ENCODE assay signal across 8 cellular contexts in genomic region chr20:37042986-37043972, GRCh38. TPM values are rescaled to one million over a fixed set of nuclear protein-coding genes. Genes with fewer than 3 reads are reported as not detected.
DNase-seq lines count a peak whose midpoint lies in the region; ATAC-seq and TF ChIP-seq lines count a peak whose summit lies in the region.

No MANE protein-coding gene starts in this region.

- TF ChIP-seq CTCF in CD8-positive, alpha-beta T cell (IDR thresholded peaks at IDR 0.05): no peak
- TF ChIP-seq CTCF in left ventricle myocardium inferior (IDR thresholded peaks at IDR 0.05; ENCODE audit: borderline replicate concordance): no peak

- CTCF ChIA-PET in CD8-positive, alpha-beta T cell (lab: Charles Lee): interaction anchor here (0.7 to 1.8 kb wide), 6 partner anchors 21 to 128 kb away, joined by 3 to 5 read pairs (median 4); no protein-coding TSS in a partner anchor

- H3K4me3 ChIP-seq in CD8-positive, alpha-beta T cell (ENCODE audit: low read depth, low read length): peak overlapping the region; percentile 24
- H3K4me3 ChIP-seq in left ventricle myocardium inferior: no peak overlapping the region

- H3K27ac Mint-ChIP-seq in CD8-positive, alpha-beta T cell: peak overlapping the region; percentile 89

- H3K9me3 ChIP-seq in CD8-positive, alpha-beta T cell (ENCODE audit: low read length): no peaks in the 10 kb centered on the region
- H3K9me3 ChIP-seq in left ventricle myocardium inferior (replicated peaks): no peaks in the 10 kb centered on the region

- H3K27me3 ChIP-seq in CD8-positive, alpha-beta T cell (ENCODE audit: insufficient read depth, low read length): no peaks in the 10 kb centered on the region
- H3K27me3 ChIP-seq in left ventricle myocardium inferior (ENCODE audit: low read depth): no peaks in the 10 kb centered on the region

- H3K4me1 Mint-ChIP-seq in CD8-positive, alpha-beta T cell (ENCODE audit: low read depth): peaks cover 26% of the 10 kb centered on the region

- H3K4me1 ChIP-seq in CD8-positive, alpha-beta T cell (ENCODE audit: insufficient read depth, low read length): peaks cover 15% of the 10 kb centered on the region
- no peaks in the 10 kb centered on the region for H3K4me1 ChIP-seq in left ventricle myocardium inferior

- H3K36me3 Mint-ChIP-seq in CD8-positive, alpha-beta T cell: peaks cover 56% of the 10 kb centered on the region

- POLR2A ChIA-PET in CD8-positive, alpha-beta T cell (lab: Charles Lee): interaction anchor here (0.6 to 1.3 kb wide), 7 partner anchors 28 to 124 kb away, joined by 3 to 10 read pairs (median 3); partner anchors contain the start of gene RBL1

- H3K9me3 Mint-ChIP-seq in CD8-positive, alpha-beta T cell: no peaks in the 10 kb centered on the region

- peak; percentile 79 for ATAC-seq in CD8-positive, alpha-beta T cell
- ATAC-seq in GM19463 (IDR thresholded peaks at IDR 0.05; ENCODE audit: unreplicated experiment): peak; percentile 51
- peak; percentile 67 for ATAC-seq in HG03432 (IDR thresholded peaks at IDR 0.05; ENCODE audit: unreplicated experiment)

- H3K27me3 Mint-ChIP-seq in CD8-positive, alpha-beta T cell (ENCODE audit: low read depth): no peaks in the 10 kb centered on the region

- intact Hi-C loops in CD8-positive, alpha-beta T cell (cut with DNase I, micrococcal nuclease): loop anchor here (2.0 to 5.0 kb wide), 2 partner anchors 36 to 54 kb away; no protein-coding TSS in a partner anchor
- intact Hi-C loops in left ventricle myocardium inferior (cut with micrococcal nuclease): no loop called here

- H3K36me3 ChIP-seq in CD8-positive, alpha-beta T cell (ENCODE audit: insufficient read depth, low read length): peaks cover 12% of the 10 kb centered on the region
- H3K36me3 ChIP-seq in left ventricle myocardium inferior: peaks cover 62% of the 10 kb centered on the region

- peak overlapping the region; percentile 84 for H3K4me3 Mint-ChIP-seq in CD8-positive, alpha-beta T cell

- DNase-seq in CD8-positive, alpha-beta T cell: peak in 6 of 7 experiments; percentile 4 to 68 (median 19)
- peak; percentile 68 for DNase-seq in activated effector memory CD4-positive, alpha-beta T cell treated with anti-CD3 and anti-CD28 coated beads, Interleukin-2, amount 50 U/mL, for 16 hours
- DNase-seq in DMS153 treated with DMSO at 0.1 percent for 48 hours (lab: John Stamatoyannopoulos, UW; ENCODE audit: unreplicated experiment) (no peak), left ventricle myocardium inferior (no peak), SKM-1 treated with dmso at 0.1 percent for 144 hours (lab: John Stamatoyannopoulos, UW; ENCODE audit: unreplicated experiment) (no peak), NCI-H345 (lab: John Stamatoyannopoulos, UW) (no peak)

- H3K27ac ChIP-seq in CD8-positive, alpha-beta T cell (ENCODE audit: low read depth, low read length): peak overlapping the region; percentile 49
- H3K27ac ChIP-seq in left ventricle myocardium inferior (replicated peaks): no peak overlapping the region

RNA-seq across cellular contexts. Expression of gene RBL1, which starts 52.5 kb away (rescaled TPM):
- 10 to 100 TPM; 29.6 to 32.6 TPM for total RNA-seq in CD8-positive, alpha-beta T cell
- total RNA-seq in left ventricle myocardium inferior: 4.7 TPM

Comparison
In these comparisons a context has a peak if more than half of its experiments do, and no peak if none do; other contexts are left out.
1. DNase-seq: peak in CD8-positive, alpha-beta T cell (6 of 7) and activated effector memory CD4-positive, alpha-beta T cell treated with anti-CD3 and anti-CD28 coated beads, Interleukin-2, amount 50 U/mL, for 16 hours (single experiment); none in DMS153 treated with DMSO at 0.1 percent for 48 hours (single experiment), left ventricle myocardium inferior (single experiment), SKM-1 treated with dmso at 0.1 percent for 144 hours (single experiment) and NCI-H345 (single experiment).
2. Peak in every context shown above with its lines, with median percentiles within 50 percentile points of each other: ATAC-seq.